In the genomic region with DNA sequence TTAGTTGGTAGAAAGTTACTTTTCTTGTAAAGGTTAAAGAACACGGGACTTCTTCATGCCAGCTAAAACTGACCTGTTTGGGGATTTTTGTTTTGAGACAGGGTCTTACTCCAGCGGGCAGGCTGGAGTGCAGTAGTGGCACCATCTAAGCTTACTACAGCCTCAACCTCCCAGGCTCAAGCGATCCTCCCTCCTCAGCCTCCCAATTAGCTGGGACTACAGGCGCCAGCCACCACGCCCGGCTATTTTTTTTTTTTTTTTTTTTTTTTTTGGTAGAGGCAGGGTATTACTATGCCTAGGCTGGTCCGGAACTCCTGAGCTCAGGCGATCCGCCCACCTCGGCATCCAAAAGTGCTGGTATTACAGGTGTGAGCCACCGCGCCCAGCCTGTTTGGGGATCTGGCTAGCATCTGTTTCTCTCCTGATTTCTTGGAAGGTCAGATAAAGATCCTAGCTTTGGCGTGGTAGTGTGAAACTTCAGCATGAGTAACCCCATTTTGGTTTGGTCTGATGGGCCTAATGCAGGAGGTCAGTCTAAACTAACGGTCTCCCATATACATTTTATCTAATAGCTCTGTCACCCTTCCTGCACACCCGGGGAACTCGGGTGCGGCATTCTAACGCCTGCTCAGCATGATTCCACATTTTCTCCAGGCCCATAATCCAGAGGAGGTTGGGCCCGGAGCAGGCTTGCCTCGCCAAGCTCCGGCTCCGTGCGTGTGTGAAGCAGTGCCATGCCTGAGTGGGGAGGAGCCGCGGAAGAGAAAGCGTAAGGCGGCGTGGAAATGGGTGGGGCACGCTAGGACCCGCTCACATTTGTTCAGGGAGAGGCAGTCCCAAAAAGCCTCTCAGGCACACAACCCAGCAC, we compare ENCODE assay signal across 8 cellular contexts. TPM values are rescaled to one million over a fixed set of nuclear protein-coding genes. Genes with fewer than 3 reads are reported as not detected.
A peak's percentile ranks its signal among the peaks of the same experiment; 100 is the strongest.
DNase-seq lines count a peak whose midpoint lies in the region; ATAC-seq and TF ChIP-seq lines count a peak whose summit lies in the region.

No MANE protein-coding gene starts in this region.

- DNase-seq in AG04450 (ENCODE audit: low read depth, low spot score) (no peak), NCI-H774 (lab: John Stamatoyannopoulos, UW) (peak; percentile 54), epithelial cell of proximal tubule (ENCODE audit: low read depth) (no peak)
- DNase-seq in activated CD8-positive, alpha-beta memory T cell treated with anti-CD3 and anti-CD28 coated beads, Interleukin-2, amount 50 U/mL, for 24 hours (ENCODE audit: extremely low read depth): peak; percentile 46
- peak; percentile 69 to 74 for DNase-seq in stimulated activated CD8-positive, alpha-beta memory T cell treated with anti-CD3 and anti-CD28 coated beads, Interleukin-7, amount 100 ng/mL, for 4 hours (ENCODE audit: low read depth in 2 of 2)

- H3K36me3 ChIP-seq in mucosa of stomach (ENCODE audit: control insufficient read depth, insufficient read depth, low read length): no peaks in the 10 kb centered on the region

- TF ChIP-seq CTCF in AG04450 (IDR thresholded peaks at IDR 0.05; ENCODE audit: low read depth, low read length): no peak
- no peak for TF ChIP-seq CTCF in epithelial cell of proximal tubule (conservative IDR thresholded peaks at IDR 0.05; ENCODE audit: low read depth, low read length)

- ATAC-seq in GM18519 (IDR thresholded peaks at IDR 0.05; ENCODE audit: low FRiP score, unreplicated experiment) (peak; percentile 35), HG03045 (IDR thresholded peaks at IDR 0.05; ENCODE audit: unreplicated experiment) (peak; percentile 66)

- CTCF ChIA-PET in AG04450 (lab: Charles Lee): interaction anchor here (0.6 kb wide), 4 partner anchors 9 to 280 kb away, joined by 3 to 8 read pairs (median 6); no protein-coding TSS in a partner anchor

- POLR2A ChIA-PET in AG04450 (lab: Yijun Ruan, JAX): interaction anchor here (0.6 to 5.4 kb wide), 7 partner anchors 7 to 98 kb away, joined by 3 to 49 read pairs (median 5); partner anchors contain the start of gene SAMD8

- peak overlapping the region; percentile 74 for H3K4me3 ChIP-seq in AG04450 (ENCODE audit: low read depth, low read length)
- H3K4me3 ChIP-seq in epithelial cell of proximal tubule (ENCODE audit: low read depth, low read length): peak overlapping the region; percentile 94
- peak overlapping the region; percentile 86 for H3K4me3 ChIP-seq in mucosa of stomach (ENCODE audit: low read length)

- peaks cover 22% of the 10 kb centered on the region for H3K4me1 ChIP-seq in mucosa of stomach (ENCODE audit: control insufficient read depth, insufficient read depth, low read length)

- H3K27me3 ChIP-seq in AG04450 (ENCODE audit: control insufficient read depth, insufficient read depth, low read length) (no peaks in the 10 kb centered on the region), mucosa of stomach (ENCODE audit: control insufficient read depth, insufficient read depth, low read length) (no peaks in the 10 kb centered on the region)

- peak overlapping the region; percentile 97 for H3K9ac ChIP-seq in mucosa of stomach (ENCODE audit: low read length)

- H3K27ac ChIP-seq in AG04450 (ENCODE audit: low read depth, low read length): peak overlapping the region; percentile 99

- H3K9me3 ChIP-seq in AG04450 (ENCODE audit: control insufficient read depth, insufficient read depth, low read length) (no peaks in the 10 kb centered on the region), mucosa of stomach (ENCODE audit: control insufficient read depth, low read length) (no peaks in the 10 kb centered on the region)

RNA-seq across cellular contexts. Expression of gene VDAC2, which starts 1.0 kb away (rescaled TPM):
- polyA plus RNA-seq in AG04450 (2011; rRNA removed): 154 and 201 TPM in 2 replicates
- 45.6 and 63.9 TPM in 2 replicates for polyA minus RNA-seq in AG04450 (2011; rRNA and poly(A)+ RNA removed)
- 213 and 237 TPM in 2 replicates for total RNA-seq in epithelial cell of proximal tubule

RNA-seq across cellular contexts. Expression of gene COMTD1, which starts 26.2 kb away (rescaled TPM):
- 2.0 and 2.3 TPM in 2 replicates for polyA plus RNA-seq in AG04450 (2011; rRNA removed)
- 0.61 and 0.97 TPM in 2 replicates for polyA minus RNA-seq in AG04450 (2011; rRNA and poly(A)+ RNA removed)
- 41.5 and 62.2 TPM in 2 replicates for total RNA-seq in epithelial cell of proximal tubule

Comparison
In these comparisons a context has a peak if more than half of its experiments do, and no peak if none do; other contexts are left out.
1. DNase-seq: peak in NCI-H774 (single experiment), activated CD8-positive, alpha-beta memory T cell treated with anti-CD3 and anti-CD28 coated beads, Interleukin-2, amount 50 U/mL, for 24 hours (single experiment) and stimulated activated CD8-positive, alpha-beta memory T cell treated with anti-CD3 and anti-CD28 coated beads, Interleukin-7, amount 100 ng/mL, for 4 hours (2 of 2); none in AG04450 (single experiment) and epithelial cell of proximal tubule (single experiment).
2. Peak in every context shown above with its lines, with median percentiles within 50 percentile points of each other: H3K4me3 ChIP-seq.